ENCODE assay signal across 8 cellular contexts in genomic region chr3:134374791-134375541, GRCh38. TPM values are rescaled to one million over a fixed set of nuclear protein-coding genes. Genes with fewer than 3 reads are reported as not detected.
DNase-seq lines count a peak whose midpoint lies in the region; ATAC-seq and TF ChIP-seq lines count a peak whose summit lies in the region.

No MANE protein-coding gene starts in this region.

- H3K27ac ChIP-seq in breast epithelium = peak overlapping the region; percentile 97 to 100
- peak overlapping the region; percentile 99 for H3K27ac ChIP-seq in temporal lobe (ENCODE audit: low read depth, low read length)

- H3K4me3 ChIP-seq in breast epithelium = peak overlapping the region; percentile 76 to 89 (median 80)

- no peaks in the 10 kb centered on the region for H3K36me3 ChIP-seq in breast epithelium

- DNase-seq in ELF-1 (ENCODE audit: low read depth, low spot score) (peak; percentile 98), NCI-H2029 (lab: John Stamatoyannopoulos, UW) (peak; percentile 50), breast epithelium (ENCODE audit: low spot score in 2 of 2) (peak in 1 of 2 donors; percentile 54), left colon (peak; percentile 76 to 78), SIG-M5 (lab: John Stamatoyannopoulos, UW) (no peak), occipital lobe (lab: John Stamatoyannopoulos, UW) (no peak)

- peaks cover 15 to 16% of the 10 kb centered on the region in 2 donors for H3K4me1 ChIP-seq in breast epithelium

- H3K27me3 ChIP-seq in breast epithelium = no peaks in the 10 kb centered on the region

- no peaks in the 10 kb centered on the region for H3K9me3 ChIP-seq in breast epithelium

- ATAC-seq in left colon (peak; percentile 48), HG02970 (IDR thresholded peaks at IDR 0.05; ENCODE audit: low FRiP score, unreplicated experiment) (no peak)

- TF ChIP-seq POLR2A in breast epithelium (IDR thresholded peaks at IDR 0.05) = no peak

- intact Hi-C loops in breast epithelium (cut with DNase I; ENCODE audit: low total_unique reads) (loop anchor here (2.0 to 10.0 kb wide), 4 partner anchors 64 to 438 kb away; partner anchors contain the start of genes ANAPC13 and CEP63), left colon (cut with DNase I, micrococcal nuclease) (loop anchor here in 1 of 2 donors (10.0 kb wide), 1 partner anchor 100 kb away; no protein-coding TSS in a partner anchor)

- peak in 1 of 3 donors; percentile 45 for TF ChIP-seq CTCF in breast epithelium (IDR thresholded peaks at IDR 0.05)

RNA-seq across cellular contexts. Expression of gene AMOTL2, which starts 0.7 kb away (rescaled TPM):
- total RNA-seq in breast epithelium (100 to 1,000 TPM in 1 of 3 donors, 10 to 100 TPM in 2; 78.3 to 281 (median 83.2) TPM), left colon (10 to 100 TPM; 17.6 to 18.7 TPM), temporal lobe (46.5 TPM), occipital lobe (73.8 TPM)

Comparison
In these comparisons a context has a peak if more than half of its experiments do, and no peak if none do; other contexts are left out.
1. DNase-seq: peak in ELF-1 (single experiment), NCI-H2029 (single experiment) and left colon (2 of 2); none in SIG-M5 (single experiment) and occipital lobe (single experiment).